ENCODE assay signal across 12 cellular contexts in the genomic region with DNA sequence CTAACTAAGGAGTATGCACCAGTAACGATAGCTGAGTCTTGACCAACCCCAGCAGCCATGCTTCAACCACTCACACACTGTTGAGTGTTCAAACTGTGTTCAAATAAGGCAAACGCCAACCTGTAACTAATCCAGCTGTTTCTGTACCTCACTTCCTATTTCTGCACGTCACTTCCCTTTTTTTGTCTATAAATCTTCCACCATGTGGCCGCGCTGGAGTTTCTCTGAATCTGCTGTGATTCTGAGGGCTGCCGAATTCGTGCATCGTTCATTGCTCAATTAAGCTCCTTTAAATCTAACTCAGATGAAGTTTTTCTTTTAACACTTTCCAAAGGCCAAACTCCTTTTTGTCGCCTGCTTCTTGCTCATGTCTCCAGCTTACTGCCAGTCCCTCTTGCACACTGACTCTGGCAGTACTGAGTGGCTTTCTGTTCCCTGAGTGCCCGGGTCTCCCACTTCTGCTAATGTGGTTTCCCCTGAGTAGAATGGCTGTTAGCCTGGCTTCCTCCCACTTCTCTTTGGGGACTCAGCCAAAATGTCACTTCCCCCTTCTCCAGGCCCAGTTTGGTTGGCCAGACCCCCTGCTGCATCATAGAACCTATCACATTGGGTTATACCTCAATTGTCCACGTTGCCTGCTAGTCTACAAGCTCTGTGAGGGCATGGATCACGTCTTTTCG.
DNase-seq lines count a peak whose midpoint lies in the region; ATAC-seq and TF ChIP-seq lines count a peak whose summit lies in the region.
"Had no signal": no experiment of that assay in that cellular context is flagged by ENCODE, and none has a peak within 500 bp of the region (broad histone marks: within the 10 kb centered on the region; RNA-seq: fewer than 3 reads in every experiment).

No MANE protein-coding gene starts in this region.

- ATAC-seq in GM21390 (IDR thresholded peaks at IDR 0.05; ENCODE audit: unreplicated experiment) (no peak), GM21619 (IDR thresholded peaks at IDR 0.05; ENCODE audit: unreplicated experiment) (no peak)

- no peak overlapping the region for H2BK12ac ChIP-seq in neuronal stem cell (ENCODE audit: low read length)

- DNase-seq in GDM1 (lab: John Stamatoyannopoulos, UW) (peak; percentile 90), NOMO-1 treated with dmso at 0.1 percent for 144 hours (lab: John Stamatoyannopoulos, UW; ENCODE audit: unreplicated experiment) (peak; percentile 97), globus pallidus (ENCODE audit: low spot score) (peak; percentile 65), neuronal stem cell (ENCODE audit: low spot score) (no peak), GM10266 (ENCODE audit: extremely low spot score) (no peak)
- no peak for DNase-seq in effector CD4-positive, alpha-beta T cell
- DNase-seq: activated CD4-positive, alpha-beta T cell treated with anti-CD3 and anti-CD28 coated beads, Interleukin-2, amount 50 U/mL, for 4 hours; COR-L47; islet precursor cell; NCI-H1105 treated with DMSO at 0.1 percent for 48 hours had no signal

- H3K4me2 ChIP-seq in neuronal stem cell (ENCODE audit: insufficient read depth, low read length, poor library complexity, severe bottlenecking) = no peak overlapping the region

- no peak overlapping the region for H3K27ac ChIP-seq in neuronal stem cell (replicated peaks; ENCODE audit: low read length)

- no CpG with 5 or more reads among the region's 13 CpGs for WGBS in neuronal stem cell (ENCODE audit: extremely low coverage in 2 of 2, insufficient read length in 2 of 2, insufficient replicate concordance in 1 of 2), 2 donors

- H3K9me3 ChIP-seq in neuronal stem cell (replicated peaks in 1 of 2; ENCODE audit: control insufficient read depth in 2 of 2, insufficient read depth in 1 of 2, low read depth in 1 of 2, low read length in 2 of 2) = no peaks in the 10 kb centered on the region

- H3K36me3 ChIP-seq in neuronal stem cell (replicated peaks in 1 of 2; ENCODE audit: control insufficient read depth in 2 of 2, insufficient read depth in 2 of 2, low read length in 2 of 2) = no peaks in the 10 kb centered on the region

- no peak overlapping the region for H3K4ac ChIP-seq in neuronal stem cell (ENCODE audit: low read length)

- H3K27me3 ChIP-seq in neuronal stem cell (ENCODE audit: control insufficient read depth in 3 of 3, insufficient read depth in 3 of 3, low read depth in 1 of 3, low read length in 3 of 3) = no peaks in the 10 kb centered on the region

- TF ChIP-seq CTCF in GM10266 (IDR thresholded peaks at IDR 0.05; ENCODE audit: control insufficient read depth, insufficient read depth, low read depth, missing control alignments) = no peak

- H2BK15ac ChIP-seq in neuronal stem cell (ENCODE audit: low read length) = no peak overlapping the region

- no peak overlapping the region for H4K91ac ChIP-seq in neuronal stem cell (ENCODE audit: low read depth, low read length, poor library complexity)

- H2BK120ac ChIP-seq in neuronal stem cell (ENCODE audit: low read depth, low read length) = no peak overlapping the region

- H3K14ac ChIP-seq in neuronal stem cell (ENCODE audit: low read length) = no peak overlapping the region

- H3K4me1 ChIP-seq in neuronal stem cell (ENCODE audit: control insufficient read depth in 2 of 2, insufficient read depth in 1 of 2, low read depth in 1 of 2, low read length in 2 of 2) = no peaks in the 10 kb centered on the region

- H3K4me3 ChIP-seq in neuronal stem cell (ENCODE audit: low read length in 2 of 2) = no peak overlapping the region

- H3K9ac ChIP-seq in neuronal stem cell (ENCODE audit: low read depth, low read length, poor library complexity) = no peak overlapping the region

- no peak overlapping the region for H3K23ac ChIP-seq in neuronal stem cell (ENCODE audit: low read depth, low read length, poor library complexity)

- H2AK5ac ChIP-seq in neuronal stem cell (ENCODE audit: low read depth, low read length) = no peak overlapping the region

- H4K8ac ChIP-seq in neuronal stem cell (ENCODE audit: low read depth, low read length) = no peak overlapping the region

- no peaks in the 10 kb centered on the region for H3K79me1 ChIP-seq in neuronal stem cell (ENCODE audit: low read depth, low read length)

- H2BK5ac ChIP-seq in neuronal stem cell (ENCODE audit: low read length) = no peak overlapping the region

- H3K18ac ChIP-seq in neuronal stem cell (ENCODE audit: low read length) = no peak overlapping the region

- H2AFZ ChIP-seq in neuronal stem cell (ENCODE audit: low read length) = peak overlapping the region; percentile 23

Comparison
In these comparisons a context has a peak if more than half of its experiments do, and no peak if none do; other contexts are left out.
1. DNase-seq: peak in GDM1 (single experiment), NOMO-1 treated with dmso at 0.1 percent for 144 hours (single experiment) and globus pallidus (single experiment); none in neuronal stem cell (single experiment), effector CD4-positive, alpha-beta T cell (single experiment) and GM10266 (single experiment).